In the genomic region with DNA sequence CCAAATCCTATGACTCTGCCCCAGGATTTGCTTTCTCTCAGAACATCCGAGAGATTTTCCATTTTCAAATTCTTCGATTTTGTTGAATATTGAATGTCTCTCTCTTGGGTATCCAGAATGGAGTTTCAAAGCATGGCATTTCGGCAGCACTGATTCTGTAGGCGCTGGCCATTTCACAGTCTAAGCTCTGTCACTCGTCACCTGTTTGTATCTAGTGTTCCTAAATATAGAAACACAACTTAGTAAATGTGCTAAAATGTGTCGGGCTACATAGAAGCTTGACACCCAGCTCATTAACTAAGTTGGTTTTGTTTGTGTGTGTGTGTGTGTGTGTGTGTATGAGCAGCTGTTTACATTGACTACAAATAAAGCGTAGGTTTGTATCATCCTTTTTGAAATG, we compare ENCODE assay signal across 20 cellular contexts.
"Had no signal": no experiment of that assay in that cellular context is flagged by ENCODE, and none has a peak within 500 bp of the region (broad histone marks: within the 10 kb centered on the region; RNA-seq: fewer than 3 reads in every experiment).

No MANE protein-coding gene starts in this region.

- H3K9me3 ChIP-seq: MG63 had no signal

- H3K4me3 ChIP-seq: MG63 had no signal

- ATAC-seq: activated CD8-positive, alpha-beta T cell treated with anti-CD3 and anti-CD28 coated beads for 36 hours; activated naive CD8-positive, alpha-beta T cell treated with anti-CD3 and anti-CD28 coated beads, Interleukin-2, amount 50 U/mL, for 24 hours; Panc1 had no signal

- H3K36me3 ChIP-seq: MG63 had no signal

- DNase-seq: activated CD4-positive, alpha-beta T cell treated with anti-CD3 and anti-CD28 coated beads, Interleukin-2, amount 10 ng/mL, durations not matched to agents 24 days and 14 days; activated CD4-positive, alpha-beta T cell treated with anti-CD3 and anti-CD28 coated beads, Interleukin-2, amount 50 U/mL, for 4 hours; activated CD8-positive, alpha-beta T cell treated with anti-CD3 and anti-CD28 coated beads for 36 hours; activated naive CD4-positive, alpha-beta T cell treated with anti-CD3 and anti-CD28 coated beads, Interleukin-2, amount 10 ng/mL, durations not matched to agents 7 days and 5 days; activated naive CD8-positive, alpha-beta T cell treated with anti-CD3 and anti-CD28 coated beads, Interleukin-2, amount 50 U/mL, for 24 hours; activated T-cell treated with anti-CD3 and anti-CD28 coated beads, Interleukin-2, amount 50 U/mL, for 24 hours; anterior cingulate cortex; central memory CD4-positive, alpha-beta T cell; Kasumi-1; KG1; MG63; NCI-H1048; NCI-H1105 treated with DMSO at 0.1 percent for 48 hours; NCI-H1436; NCI-H1694; NCI-H1930; NCI-H2081 treated with DMSO at 0.1 percent for 48 hours; NCI-H345; NCI-H524 treated with DMSO at 0.1 percent for 48 hours had no signal

- H3K27me3 ChIP-seq: MG63 had no signal
